Comparison of ENCODE assay signal across 25 cellular contexts in the genomic region with DNA sequence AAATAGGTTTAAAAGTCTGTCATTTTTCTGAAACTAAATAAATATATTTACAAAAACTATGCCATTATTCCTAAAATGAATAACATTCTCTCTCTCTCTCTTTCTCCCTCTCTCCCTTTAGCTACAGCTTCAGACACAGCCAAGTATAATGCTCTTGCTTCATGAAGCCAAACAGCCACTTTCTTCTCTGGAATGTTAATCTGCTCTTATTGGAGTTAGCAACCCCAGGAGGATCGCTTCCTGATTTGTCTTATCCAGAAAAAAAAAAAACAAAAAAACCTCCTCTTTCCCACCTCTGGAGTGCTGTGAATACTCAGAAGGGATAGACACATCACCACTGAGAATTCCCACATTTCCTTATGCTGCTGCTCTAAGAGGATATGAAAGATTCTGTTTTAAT.
"Had no signal": no experiment of that assay in that cellular context is flagged by ENCODE, and none has a peak within 500 bp of the region (broad histone marks: within the 10 kb centered on the region; RNA-seq: fewer than 3 reads in every experiment).

No MANE protein-coding gene starts in this region.

- H3K4me3 ChIP-seq: adrenal gland, Peyer's patch, SJCRH30 had no signal

- H3K36me3 ChIP-seq: adrenal gland, Peyer's patch, SJCRH30 had no signal

- H3K27ac ChIP-seq: adrenal gland, Peyer's patch, RWPE1, SJCRH30 had no signal

- H3K9me3 ChIP-seq: adrenal gland, Peyer's patch, SJCRH30 had no signal

- H3K4me1 ChIP-seq: adrenal gland, Peyer's patch, SJCRH30 had no signal

- H3K27me3 ChIP-seq: adrenal gland, Peyer's patch, SJCRH30 had no signal

- DNase-seq: activated CD4-positive, alpha-beta memory T cell treated with anti-CD3 and anti-CD28 coated beads for 36 hours; activated CD4-positive, alpha-beta T cell treated with anti-CD3 and anti-CD28 coated beads, Interleukin-2, amount 10 ng/mL, durations not matched to agents 7 days and 5 days; activated CD4-positive, CD25-positive, alpha-beta regulatory T cell; activated CD8-positive, alpha-beta memory T cell treated with anti-CD3 and anti-CD28 coated beads for 24 hours; activated gamma-delta T cell treated with Interleukin-2 at 50 U/mL for 16 hours; activated naive CD4-positive, alpha-beta T cell treated with anti-CD3 and anti-CD28 coated beads, Interleukin-2, amount 10 ng/mL, durations not matched to agents 7 days and 5 days; activated naive CD8-positive, alpha-beta T cell treated with anti-CD3 and anti-CD28 coated beads for 36 hours; activated T-cell treated with anti-CD3 and anti-CD28 coated beads, Interleukin-2, amount 50 U/mL, for 72 hours; adrenal gland; anterior cingulate cortex; cerebellar nuclear complex; KG1; NCI-H1092 treated with DMSO at 0.1 percent for 48 hours; NCI-H1417 treated with DMSO at 0.1 percent for 48 hours; NCI-H1694; NCI-H2029; NCI-H2107; NCI-H510A treated with DMSO at 0.1 percent for 48 hours; NK-92 treated with Interleukin-12 subunit alpha and Interleukin-12 subunit beta, amount 100 ng/mL, for 24 hours; Peyer's patch; Right ventricle myocardium superior; SJCRH30; T-helper 17 cell; T-helper 9 cell had no signal

- ATAC-seq: activated T-cell treated with anti-CD3 and anti-CD28 coated beads, Interleukin-2, amount 50 U/mL, for 72 hours; T-helper 17 cell had no signal
